Comparison of ENCODE assay signal across 25 cellular contexts in the genomic region with DNA sequence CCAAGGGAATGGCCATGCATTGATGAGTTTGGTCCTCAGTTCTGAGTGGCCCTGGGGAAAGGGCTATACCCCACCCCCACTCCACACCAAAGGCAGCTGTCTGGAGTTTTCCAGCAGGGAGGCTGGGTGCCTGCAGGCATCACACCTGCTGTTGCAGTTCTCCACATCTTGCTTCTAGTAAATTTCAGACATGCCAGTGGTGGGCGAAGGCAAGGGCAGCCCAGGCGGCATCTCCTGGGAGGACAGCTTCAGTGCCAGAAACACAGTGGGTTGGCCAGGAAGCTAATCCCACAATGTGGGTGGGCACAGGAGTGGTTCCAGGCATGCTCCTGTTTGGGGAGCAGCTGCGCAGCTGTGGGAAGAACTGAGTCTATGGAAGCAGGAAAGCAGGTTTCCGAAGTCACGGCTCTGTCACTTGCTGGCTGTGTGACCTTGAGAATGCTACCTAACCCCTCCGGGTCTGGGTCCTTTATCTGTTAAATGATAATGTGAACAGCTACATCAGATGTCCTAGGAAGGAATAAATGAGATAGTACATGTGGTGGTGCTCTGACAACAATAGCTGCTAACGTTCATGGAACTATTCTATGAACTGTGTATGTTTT.
DNase-seq lines count a peak whose midpoint lies in the region; ATAC-seq and TF ChIP-seq lines count a peak whose summit lies in the region.
"Had no signal": no experiment of that assay in that cellular context is flagged by ENCODE, and none has a peak within 500 bp of the region (broad histone marks: within the 10 kb centered on the region; RNA-seq: fewer than 3 reads in every experiment).

No MANE protein-coding gene starts in this region.

- peaks cover 28% of the 10 kb centered on the region for H3K4me1 ChIP-seq in BLaER1
- peaks cover 4 to 17% of the 10 kb centered on the region in 2 donors for H3K4me1 ChIP-seq in lung (ENCODE audit: control insufficient read depth in 2 of 2, insufficient read depth in 2 of 2, low read length in 2 of 2)
- peaks cover 0 to 8% (median 0%) of the 10 kb centered on the region in 4 donors for H3K4me1 ChIP-seq in transverse colon

- H3K9ac ChIP-seq in BLaER1: no peak overlapping the region

- DNase-seq in lung (ENCODE audit: low spot score): no peak
- no peak for DNase-seq in substantia nigra (lab: John Stamatoyannopoulos, UW)
- DNase-seq in COLO668 (lab: John Stamatoyannopoulos, UW; ENCODE audit: unreplicated experiment): no peak
- no peak for DNase-seq in ureter (ENCODE audit: low spot score)
- no peak for DNase-seq in transverse colon
- DNase-seq: activated CD4-positive, alpha-beta T cell treated with anti-CD3 and anti-CD28 coated beads, Interleukin-2, amount 10 ng/mL, durations not matched to agents 24 days and 14 days; activated naive CD8-positive, alpha-beta T cell treated with anti-CD3 and anti-CD28 coated beads for 36 hours; DMS79; endodermal cell; GOT3; head of caudate nucleus; left lung; mucosa of descending colon; MV-4-11; NCI-H1694; NCI-H2227 treated with DMSO at 0.1 percent for 48 hours; NCI-H774; OCI-M1; retina; SHP77; T-cell had no signal

- intact Hi-C loops in transverse colon (cut with DNase I; ENCODE audit: low total_unique reads): no loop called here

- H3K4me3 ChIP-seq in BLaER1 (no peak overlapping the region), lung (no peak overlapping the region), transverse colon (no peak overlapping the region)
- H3K4me3 ChIP-seq: left lung, mucosa of descending colon had no signal

- H3K36me3 ChIP-seq in BLaER1: no peaks in the 10 kb centered on the region
- no peaks in the 10 kb centered on the region for H3K36me3 ChIP-seq in lung (ENCODE audit: control insufficient read depth in 2 of 2, insufficient read depth in 2 of 2, low read length in 2 of 2)
- no peaks in the 10 kb centered on the region for H3K36me3 ChIP-seq in transverse colon
- H3K36me3 ChIP-seq: left lung, neutrophil had no signal

- no peaks in the 10 kb centered on the region for H4K20me1 ChIP-seq in BLaER1

- in situ Hi-C loops in transverse colon (cut with MboI; ENCODE audit: low pct_ligation_motif_present in 1 of 4, low pct_unique_long_range_greater_than_20kb in 1 of 4, low sequenced_read_pairs in 3 of 4): no loop called here

- no peak for TF ChIP-seq EP300 in transverse colon (IDR thresholded peaks at IDR 0.05; ENCODE audit: low read depth)

- H3K4me2 ChIP-seq in BLaER1: peak overlapping the region; percentile 54

- ATAC-seq in lung (ENCODE audit: insufficient read depth, low FRiP score): no peak
- no peak for ATAC-seq in GM18520 (IDR thresholded peaks at IDR 0.05; ENCODE audit: unreplicated experiment)
- ATAC-seq: left lung, mucosa of descending colon, T-cell had no signal

- peaks cover 23% of the 10 kb centered on the region for H3K9me3 ChIP-seq in BLaER1
- peaks cover under 1 to 5% of the 10 kb centered on the region in 2 donors for H3K9me3 ChIP-seq in lung (ENCODE audit: control insufficient read depth in 2 of 2, insufficient read depth in 1 of 2, low read length in 1 of 2)
- H3K9me3 ChIP-seq in transverse colon: peaks cover 2 to 6% of the 10 kb centered on the region in 2 donors
- H3K9me3 ChIP-seq: neutrophil had no signal

- no peak for TF ChIP-seq CTCF in lung (IDR thresholded peaks at IDR 0.05; ENCODE audit: control extremely low read depth, extremely low read depth)
- no peak for TF ChIP-seq CTCF in transverse colon (IDR thresholded peaks at IDR 0.05)

- no peak for TF ChIP-seq POLR2A in transverse colon (IDR thresholded peaks at IDR 0.05)

- no peak overlapping the region for H3K27ac ChIP-seq in BLaER1
- peak overlapping the region; percentile 3 for H3K27ac ChIP-seq in cingulate gyrus (ENCODE audit: low read depth, low read length)
- peak overlapping the region; percentile 21 to 54 for H3K27ac ChIP-seq in lung (ENCODE audit: low read depth in 1 of 2, low read length in 1 of 2)
- H3K27ac ChIP-seq in substantia nigra (ENCODE audit: low read depth, low read length, poor library complexity, severe bottlenecking): peak overlapping the region; percentile 10
- H3K27ac ChIP-seq in transverse colon: peak overlapping the region in 1 of 4 donors; percentile 38
- H3K27ac ChIP-seq: neutrophil had no signal

- H3K27me3 ChIP-seq in BLaER1 (no peaks in the 10 kb centered on the region), lung (ENCODE audit: control insufficient read depth, insufficient read depth) (no peaks in the 10 kb centered on the region), transverse colon (no peaks in the 10 kb centered on the region)
- H3K27me3 ChIP-seq: left lung, neutrophil had no signal

- 73 to 89% methylated on average over 7 of the region's 7 CpGs for WGBS in lung, 2 donors
- WGBS in transverse colon (ENCODE audit: low coverage in 1 of 2), 2 donors: 73 to 91% methylated on average over 3 to 7 of the region's 7 CpGs
